In the genomic region with DNA sequence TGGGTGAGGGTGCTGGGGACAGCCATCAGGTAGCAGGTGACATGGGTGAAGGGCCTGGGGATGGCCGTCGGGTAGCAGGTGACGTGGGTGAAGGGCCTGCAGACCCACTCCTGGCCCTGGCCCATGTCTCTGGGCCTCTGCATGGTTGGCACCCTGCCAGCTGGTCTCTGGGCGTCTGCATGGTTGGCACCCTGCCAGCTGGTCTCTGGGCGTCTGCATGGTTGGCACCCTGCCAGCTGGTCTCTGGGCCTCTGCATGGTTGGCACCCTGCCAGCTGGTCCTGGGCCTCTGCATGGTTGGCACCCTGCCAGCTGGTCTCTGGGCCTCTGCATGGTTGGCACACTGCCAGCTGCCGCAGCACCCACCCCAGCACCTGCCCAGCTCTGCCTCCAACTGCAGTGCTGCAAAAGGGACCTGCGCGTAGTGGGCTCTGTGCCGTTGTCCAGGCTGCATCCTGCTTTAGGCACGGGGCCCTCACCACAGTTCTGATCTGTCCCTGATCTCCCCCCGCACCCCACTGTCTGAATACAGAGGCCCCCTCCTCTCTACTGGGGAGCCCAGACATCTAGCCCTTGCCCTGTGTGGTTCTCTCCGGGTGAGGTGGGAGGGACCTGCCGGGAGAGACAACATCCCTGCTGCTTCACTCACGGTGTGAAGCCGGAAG, we compare ENCODE assay signal across 1 cellular context.
TF ChIP-seq lines count a peak whose summit lies in the region.
"Not testable (repeated sequence)": the region's sequence is repeated elsewhere in the genome, so short reads cannot be mapped to it uniquely, and the experiment has no call there.

No MANE protein-coding gene starts in this region.

TF ChIP-seq in HepG2, 621 proteins besides CTCF, POLR2A, EP300 and RAD21 (continued from another document):
- TF ChIP-seq LCORL (IDR thresholded peaks at IDR 0.05): peak; percentile 98
- not testable (repeated sequence) for TF ChIP-seq LCORL (CRISPR knock-in tag; IDR thresholded peaks at IDR 0.05); TCF12 (IDR thresholded peaks at IDR 0.05)
- TF ChIP-seq, protein P1, sequence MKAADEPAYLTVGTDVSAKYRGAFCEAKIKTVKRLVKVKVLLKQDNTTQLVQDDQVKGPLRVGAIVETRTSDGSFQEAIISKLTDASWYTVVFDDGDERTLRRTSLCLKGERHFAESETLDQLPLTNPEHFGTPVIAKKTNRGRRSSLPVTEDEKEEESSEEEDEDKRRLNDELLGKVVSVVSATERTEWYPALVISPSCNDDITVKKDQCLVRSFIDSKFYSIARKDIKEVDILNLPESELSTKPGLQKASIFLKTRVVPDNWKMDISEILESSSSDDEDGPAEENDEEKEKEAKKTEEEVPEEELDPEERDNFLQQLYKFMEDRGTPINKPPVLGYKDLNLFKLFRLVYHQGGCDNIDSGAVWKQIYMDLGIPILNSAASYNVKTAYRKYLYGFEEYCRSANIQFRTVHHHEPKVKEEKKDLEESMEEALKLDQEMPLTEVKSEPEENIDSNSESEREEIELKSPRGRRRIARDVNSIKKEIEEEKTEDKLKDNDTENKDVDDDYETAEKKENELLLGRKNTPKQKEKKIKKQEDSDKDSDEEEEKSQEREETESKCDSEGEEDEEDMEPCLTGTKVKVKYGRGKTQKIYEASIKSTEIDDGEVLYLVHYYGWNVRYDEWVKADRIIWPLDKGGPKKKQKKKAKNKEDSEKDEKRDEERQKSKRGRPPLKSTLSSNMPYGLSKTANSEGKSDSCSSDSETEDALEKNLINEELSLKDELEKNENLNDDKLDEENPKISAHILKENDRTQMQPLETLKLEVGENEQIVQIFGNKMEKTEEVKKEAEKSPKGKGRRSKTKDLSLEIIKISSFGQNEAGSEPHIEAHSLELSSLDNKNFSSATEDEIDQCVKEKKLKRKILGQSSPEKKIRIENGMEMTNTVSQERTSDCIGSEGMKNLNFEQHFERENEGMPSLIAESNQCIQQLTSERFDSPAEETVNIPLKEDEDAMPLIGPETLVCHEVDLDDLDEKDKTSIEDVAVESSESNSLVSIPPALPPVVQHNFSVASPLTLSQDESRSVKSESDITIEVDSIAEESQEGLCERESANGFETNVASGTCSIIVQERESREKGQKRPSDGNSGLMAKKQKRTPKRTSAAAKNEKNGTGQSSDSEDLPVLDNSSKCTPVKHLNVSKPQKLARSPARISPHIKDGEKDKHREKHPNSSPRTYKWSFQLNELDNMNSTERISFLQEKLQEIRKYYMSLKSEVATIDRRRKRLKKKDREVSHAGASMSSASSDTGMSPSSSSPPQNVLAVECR (CRISPR knock-in tag; IDR thresholded peaks at IDR 0.05; ENCODE audit: borderline replicate concordance): peak; percentile 36; the same call in 1 of the 2 replicates
- 0 out of 2 replicates have a peak, but pooled peaks have one; percentile 56 for TF ChIP-seq ZBTB7B (CRISPR knock-in tag; IDR thresholded peaks at IDR 0.05)
- TF ChIP-seq POGZ (CRISPR knock-in tag; IDR thresholded peaks at IDR 0.05): 0 out of 2 replicates have a peak, but pooled peaks have one; percentile 7
- peak; percentile 31; the same call in 1 of the 2 replicates for TF ChIP-seq ZNF350 (CRISPR knock-in tag; IDR thresholded peaks at IDR 0.05; ENCODE audit: borderline replicate concordance, low read depth)
- 0 out of 2 replicates have a peak, but pooled peaks have one; percentile 44 for TF ChIP-seq GABPB1 (CRISPR knock-in tag; IDR thresholded peaks at IDR 0.05)
- 0 out of 2 replicates have a peak, but pooled peaks have one; percentile 14 for TF ChIP-seq HOXA3 (CRISPR knock-in tag; IDR thresholded peaks at IDR 0.05)
- TF ChIP-seq RXRA (CRISPR knock-in tag; IDR thresholded peaks at IDR 0.05): peak; percentile 12; the same call in 1 of the 2 replicates
- TF ChIP-seq, protein P2, sequence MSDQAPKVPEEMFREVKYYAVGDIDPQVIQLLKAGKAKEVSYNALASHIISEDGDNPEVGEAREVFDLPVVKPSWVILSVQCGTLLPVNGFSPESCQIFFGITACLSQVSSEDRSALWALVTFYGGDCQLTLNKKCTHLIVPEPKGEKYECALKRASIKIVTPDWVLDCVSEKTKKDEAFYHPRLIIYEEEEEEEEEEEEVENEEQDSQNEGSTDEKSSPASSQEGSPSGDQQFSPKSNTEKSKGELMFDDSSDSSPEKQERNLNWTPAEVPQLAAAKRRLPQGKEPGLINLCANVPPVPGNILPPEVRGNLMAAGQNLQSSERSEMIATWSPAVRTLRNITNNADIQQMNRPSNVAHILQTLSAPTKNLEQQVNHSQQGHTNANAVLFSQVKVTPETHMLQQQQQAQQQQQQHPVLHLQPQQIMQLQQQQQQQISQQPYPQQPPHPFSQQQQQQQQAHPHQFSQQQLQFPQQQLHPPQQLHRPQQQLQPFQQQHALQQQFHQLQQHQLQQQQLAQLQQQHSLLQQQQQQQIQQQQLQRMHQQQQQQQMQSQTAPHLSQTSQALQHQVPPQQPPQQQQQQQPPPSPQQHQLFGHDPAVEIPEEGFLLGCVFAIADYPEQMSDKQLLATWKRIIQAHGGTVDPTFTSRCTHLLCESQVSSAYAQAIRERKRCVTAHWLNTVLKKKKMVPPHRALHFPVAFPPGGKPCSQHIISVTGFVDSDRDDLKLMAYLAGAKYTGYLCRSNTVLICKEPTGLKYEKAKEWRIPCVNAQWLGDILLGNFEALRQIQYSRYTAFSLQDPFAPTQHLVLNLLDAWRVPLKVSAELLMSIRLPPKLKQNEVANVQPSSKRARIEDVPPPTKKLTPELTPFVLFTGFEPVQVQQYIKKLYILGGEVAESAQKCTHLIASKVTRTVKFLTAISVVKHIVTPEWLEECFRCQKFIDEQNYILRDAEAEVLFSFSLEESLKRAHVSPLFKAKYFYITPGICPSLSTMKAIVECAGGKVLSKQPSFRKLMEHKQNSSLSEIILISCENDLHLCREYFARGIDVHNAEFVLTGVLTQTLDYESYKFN (CRISPR knock-in tag; conservative IDR thresholded peaks at IDR 0.05): peak; percentile 72
- 0 out of 2 replicates have a peak, but pooled peaks have one; percentile 44 for TF ChIP-seq TCF12 (CRISPR knock-in tag; IDR thresholded peaks at IDR 0.05)
- 0 out of 2 replicates have a peak, but pooled peaks have one; percentile 14 for TF ChIP-seq HMG20A (CRISPR knock-in tag; IDR thresholded peaks at IDR 0.05; ENCODE audit: borderline replicate concordance)
- 0 out of 2 replicates have a peak, but pooled peaks have one; percentile 30 for TF ChIP-seq THAP11 (CRISPR knock-in tag; IDR thresholded peaks at IDR 0.05)
- TF ChIP-seq, protein P3, sequence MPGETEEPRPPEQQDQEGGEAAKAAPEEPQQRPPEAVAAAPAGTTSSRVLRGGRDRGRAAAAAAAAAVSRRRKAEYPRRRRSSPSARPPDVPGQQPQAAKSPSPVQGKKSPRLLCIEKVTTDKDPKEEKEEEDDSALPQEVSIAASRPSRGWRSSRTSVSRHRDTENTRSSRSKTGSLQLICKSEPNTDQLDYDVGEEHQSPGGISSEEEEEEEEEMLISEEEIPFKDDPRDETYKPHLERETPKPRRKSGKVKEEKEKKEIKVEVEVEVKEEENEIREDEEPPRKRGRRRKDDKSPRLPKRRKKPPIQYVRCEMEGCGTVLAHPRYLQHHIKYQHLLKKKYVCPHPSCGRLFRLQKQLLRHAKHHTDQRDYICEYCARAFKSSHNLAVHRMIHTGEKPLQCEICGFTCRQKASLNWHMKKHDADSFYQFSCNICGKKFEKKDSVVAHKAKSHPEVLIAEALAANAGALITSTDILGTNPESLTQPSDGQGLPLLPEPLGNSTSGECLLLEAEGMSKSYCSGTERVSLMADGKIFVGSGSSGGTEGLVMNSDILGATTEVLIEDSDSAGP (CRISPR knock-in tag; IDR thresholded peaks at IDR 0.05; ENCODE audit: borderline replicate concordance): peak; percentile 49; the same call in 1 of the 2 replicates
- TF ChIP-seq, protein P4, sequence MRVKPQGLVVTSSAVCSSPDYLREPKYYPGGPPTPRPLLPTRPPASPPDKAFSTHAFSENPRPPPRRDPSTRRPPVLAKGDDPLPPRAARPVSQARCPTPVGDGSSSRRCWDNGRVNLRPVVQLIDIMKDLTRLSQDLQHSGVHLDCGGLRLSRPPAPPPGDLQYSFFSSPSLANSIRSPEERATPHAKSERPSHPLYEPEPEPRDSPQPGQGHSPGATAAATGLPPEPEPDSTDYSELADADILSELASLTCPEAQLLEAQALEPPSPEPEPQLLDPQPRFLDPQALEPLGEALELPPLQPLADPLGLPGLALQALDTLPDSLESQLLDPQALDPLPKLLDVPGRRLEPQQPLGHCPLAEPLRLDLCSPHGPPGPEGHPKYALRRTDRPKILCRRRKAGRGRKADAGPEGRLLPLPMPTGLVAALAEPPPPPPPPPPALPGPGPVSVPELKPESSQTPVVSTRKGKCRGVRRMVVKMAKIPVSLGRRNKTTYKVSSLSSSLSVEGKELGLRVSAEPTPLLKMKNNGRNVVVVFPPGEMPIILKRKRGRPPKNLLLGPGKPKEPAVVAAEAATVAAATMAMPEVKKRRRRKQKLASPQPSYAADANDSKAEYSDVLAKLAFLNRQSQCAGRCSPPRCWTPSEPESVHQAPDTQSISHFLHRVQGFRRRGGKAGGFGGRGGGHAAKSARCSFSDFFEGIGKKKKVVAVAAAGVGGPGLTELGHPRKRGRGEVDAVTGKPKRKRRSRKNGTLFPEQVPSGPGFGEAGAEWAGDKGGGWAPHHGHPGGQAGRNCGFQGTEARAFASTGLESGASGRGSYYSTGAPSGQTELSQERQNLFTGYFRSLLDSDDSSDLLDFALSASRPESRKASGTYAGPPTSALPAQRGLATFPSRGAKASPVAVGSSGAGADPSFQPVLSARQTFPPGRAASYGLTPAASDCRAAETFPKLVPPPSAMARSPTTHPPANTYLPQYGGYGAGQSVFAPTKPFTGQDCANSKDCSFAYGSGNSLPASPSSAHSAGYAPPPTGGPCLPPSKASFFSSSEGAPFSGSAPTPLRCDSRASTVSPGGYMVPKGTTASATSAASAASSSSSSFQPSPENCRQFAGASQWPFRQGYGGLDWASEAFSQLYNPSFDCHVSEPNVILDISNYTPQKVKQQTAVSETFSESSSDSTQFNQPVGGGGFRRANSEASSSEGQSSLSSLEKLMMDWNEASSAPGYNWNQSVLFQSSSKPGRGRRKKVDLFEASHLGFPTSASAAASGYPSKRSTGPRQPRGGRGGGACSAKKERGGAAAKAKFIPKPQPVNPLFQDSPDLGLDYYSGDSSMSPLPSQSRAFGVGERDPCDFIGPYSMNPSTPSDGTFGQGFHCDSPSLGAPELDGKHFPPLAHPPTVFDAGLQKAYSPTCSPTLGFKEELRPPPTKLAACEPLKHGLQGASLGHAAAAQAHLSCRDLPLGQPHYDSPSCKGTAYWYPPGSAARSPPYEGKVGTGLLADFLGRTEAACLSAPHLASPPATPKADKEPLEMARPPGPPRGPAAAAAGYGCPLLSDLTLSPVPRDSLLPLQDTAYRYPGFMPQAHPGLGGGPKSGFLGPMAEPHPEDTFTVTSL (CRISPR knock-in tag; IDR thresholded peaks at IDR 0.05; ENCODE audit: borderline replicate concordance): peak; percentile 33; the same call in 1 of the 2 replicates
- TF ChIP-seq NR2C2 (CRISPR knock-in tag; IDR thresholded peaks at IDR 0.05; ENCODE audit: borderline replicate concordance): 0 out of 2 replicates have a peak, but pooled peaks have one; percentile 20
- 0 out of 2 replicates have a peak, but pooled peaks have one; percentile 46 for TF ChIP-seq ZSCAN21 (CRISPR knock-in tag; IDR thresholded peaks at IDR 0.05; ENCODE audit: borderline replicate concordance)
- peak; percentile 60; the same call in 1 of the 2 replicates for TF ChIP-seq CSRNP1 (CRISPR knock-in tag; IDR thresholded peaks at IDR 0.05)
